Comparison of ENCODE assay signal across 7 cellular contexts in the genomic region with DNA sequence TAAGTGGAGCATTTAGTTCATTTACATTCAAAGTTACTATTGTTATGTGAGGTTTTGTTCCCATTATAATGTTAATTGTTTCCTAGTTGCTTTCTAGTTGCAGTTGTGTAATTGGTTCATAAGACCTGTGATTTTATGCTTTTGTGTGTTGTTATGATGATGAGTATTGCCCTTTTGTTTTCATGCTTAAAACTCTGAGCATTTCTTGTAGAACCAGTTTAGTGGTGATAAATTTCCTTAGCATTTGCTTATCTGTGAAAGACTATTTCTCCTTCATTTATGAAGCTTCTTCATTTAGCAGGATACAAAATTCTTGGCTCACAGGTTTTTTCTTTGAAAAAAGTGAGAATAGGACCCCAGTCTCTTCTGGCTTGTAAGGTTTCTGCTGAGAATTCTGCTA.
"Had no signal": no experiment of that assay in that cellular context is flagged by ENCODE, and none has a peak within 500 bp of the region (broad histone marks: within the 10 kb centered on the region; RNA-seq: fewer than 3 reads in every experiment).

No MANE protein-coding gene starts in this region.

- H3K9ac ChIP-seq: GM23248 had no signal

- H3K4me3 ChIP-seq: GM23248, K562 had no signal

- H3K27ac ChIP-seq: GM23248, HL-60 had no signal

- DNase-seq: GM23248, H9, HCEC 1CT, IMR-90, KG1 had no signal
